In genomic region chr1:21782868-21783678, GRCh38 we compare ENCODE assay signal across 8 cellular contexts. TPM values are rescaled to one million over a fixed set of nuclear protein-coding genes. Genes with fewer than 3 reads are reported as not detected.
A peak's percentile ranks its signal among the peaks of the same experiment; 100 is the strongest.
DNase-seq lines count a peak whose midpoint lies in the region; ATAC-seq and TF ChIP-seq lines count a peak whose summit lies in the region.

Gene USP48 (minus strand): TSS chr1:21783149. CDS start chr1:21782957, 192 bp downstream.

- TF ChIP-seq CTCF in MM.1S (IDR thresholded peaks at IDR 0.05; ENCODE audit: low read length) (no peak), fibroblast of the aortic adventitia (IDR thresholded peaks at IDR 0.05; ENCODE audit: insufficient read depth, low read length) (no peak), nephron (IDR thresholded peaks at IDR 0.05; ENCODE audit: unreplicated experiment in 3 of 3) (no peak)

- H3K9ac ChIP-seq in MM.1S (ENCODE audit: low read length), result peak within 1 kb of the TSS; percentile 100

- no peaks in the 10 kb centered on the region for H3K27me3 Mint-ChIP-seq in nephron (ENCODE audit: low read depth)

- no peaks in the 10 kb centered on the region for H3K9me3 ChIP-seq in MM.1S (replicated peaks; ENCODE audit: insufficient read depth, low read length)

- no peaks in the 10 kb centered on the region for H3K9me2 ChIP-seq in MM.1S (replicated peaks; ENCODE audit: insufficient read depth, low read length)

- peaks cover 47% of the 10 kb centered on the region for H3K79me2 ChIP-seq in MM.1S (ENCODE audit: low read length)

- H3K27me3 ChIP-seq in MM.1S (replicated peaks; ENCODE audit: insufficient read depth, low read length), result no peaks in the 10 kb centered on the region

- peaks cover 16% of the 10 kb centered on the region for H3K4me1 Mint-ChIP-seq in nephron

- peak within 1 kb of the TSS; percentile 95 for H3K4me2 ChIP-seq in MM.1S (ENCODE audit: low read depth, low read length)

- H3K4me1 ChIP-seq in MM.1S (ENCODE audit: low read length), result peaks cover 13% of the 10 kb centered on the region

- ATAC-seq in stimulated activated naive CD8-positive, alpha-beta T cell treated with anti-CD3 and anti-CD28 coated beads, Interleukin-15, Interleukin-2, amounts not matched to agents 100 U/mL and 50 U/mL, for 24 hours, result peak; percentile 86

- H3K27ac Mint-ChIP-seq in nephron, result peak within 1 kb of the TSS; percentile 100

- H3F3A ChIP-seq in MM.1S (ENCODE audit: insufficient read depth, low read length), result peaks cover 24% of the 10 kb centered on the region

- no peaks in the 10 kb centered on the region for H3K36me3 ChIP-seq in MM.1S (replicated peaks; ENCODE audit: insufficient read depth, low read length)

- peak within 1 kb of the TSS; percentile 100 for H3K27ac ChIP-seq in MM.1S (ENCODE audit: low read length)

- DNase-seq in ELR (ENCODE audit: low read depth) (peak; percentile 97), HCEC 1CT (peak; percentile 96), MM.1S (peak; percentile 98), SHP77 treated with DMSO at 0.1 percent for 48 hours (lab: John Stamatoyannopoulos, UW) (peak; percentile 90), fibroblast of the aortic adventitia (ENCODE audit: low read depth) (peak; percentile 98)
- DNase-seq in activated effector memory CD4-positive, alpha-beta T cell treated with anti-CD3 and anti-CD28 coated beads, Interleukin-2, amount 50 U/mL, for 16 hours, result peak; percentile 99
- peak; percentile 98 for DNase-seq in stimulated activated naive CD8-positive, alpha-beta T cell treated with anti-CD3 and anti-CD28 coated beads, Interleukin-15, Interleukin-2, amounts not matched to agents 100 U/mL and 50 U/mL, for 24 hours

- peaks cover 11% of the 10 kb centered on the region; the same call in 1 of the 2 replicates for H4K20me1 ChIP-seq in MM.1S (ENCODE audit: insufficient read depth, low read length)

- H2AFZ ChIP-seq in MM.1S (ENCODE audit: low read length), result peak within 1 kb of the TSS; percentile 75

- peaks cover 7% of the 10 kb centered on the region for H3K36me3 Mint-ChIP-seq in nephron (ENCODE audit: low read depth)

- H3K4me3 ChIP-seq in MM.1S (ENCODE audit: low read length) (peak within 1 kb of the TSS; percentile 89), fibroblast of the aortic adventitia (ENCODE audit: low read depth, low read length) (peak within 1 kb of the TSS; percentile 77)

- H3K4me3 Mint-ChIP-seq in nephron, result peak within 1 kb of the TSS; percentile 89 to 99 (median 96)

- peaks cover 3% of the 10 kb centered on the region for H3K9me3 Mint-ChIP-seq in nephron

RNA-seq across cellular contexts. Expression of gene USP48, which starts in this region (rescaled TPM):
- 57.9 and 131 TPM in 2 replicates for total RNA-seq in fibroblast of the aortic adventitia (ENCODE audit: low replicate concordance)

Comparison
In these comparisons a context has a peak if more than half of its experiments do, and no peak if none do; other contexts are left out.
1. Peak in every context shown above with its lines: DNase-seq, ATAC-seq, H3K4me3 ChIP-seq and H3K27ac ChIP-seq.